In the genomic region with DNA sequence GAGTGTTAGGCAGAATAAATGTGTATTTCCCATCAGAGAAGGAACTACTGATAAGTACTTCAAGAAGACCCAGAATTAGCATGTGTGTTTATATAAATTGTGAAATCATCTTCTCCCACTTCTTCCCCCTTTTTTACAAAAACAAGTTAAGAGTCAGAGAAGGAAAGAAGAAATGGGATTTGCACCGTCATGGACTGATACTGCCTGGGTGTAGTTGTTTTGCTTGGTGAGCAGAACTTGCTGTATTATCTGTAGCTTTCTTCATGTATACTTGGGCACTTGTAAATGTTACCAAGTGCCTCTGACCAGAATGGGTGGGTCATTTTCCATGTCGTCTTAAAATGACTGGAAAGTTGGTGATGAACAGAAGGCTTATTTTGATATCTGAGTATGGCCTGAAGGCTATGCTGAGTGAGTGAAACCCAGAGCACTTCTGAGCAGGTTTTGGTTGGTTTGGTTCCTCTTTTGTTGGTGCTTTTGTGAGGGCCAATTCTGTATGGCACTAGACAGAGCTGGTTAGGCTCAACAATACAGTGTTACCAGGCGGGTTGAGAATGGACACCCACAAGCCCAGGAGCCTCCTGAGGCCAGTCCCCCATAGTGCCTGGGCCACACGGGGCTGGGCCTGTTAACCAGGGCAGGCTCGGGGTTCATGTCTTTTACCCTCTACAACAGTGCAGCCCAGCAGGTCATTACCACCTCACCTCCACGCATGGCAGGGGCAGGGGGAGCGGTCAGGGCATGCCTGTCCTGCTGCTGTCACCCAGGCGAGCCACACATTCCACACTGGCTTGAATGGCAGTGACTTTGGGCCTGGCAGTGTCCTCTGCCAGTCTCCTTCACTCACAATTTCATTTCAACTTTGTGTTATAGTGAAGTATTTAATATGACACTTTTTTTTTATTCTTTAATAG, we compare ENCODE assay signal across 9 cellular contexts.
A peak's percentile ranks its signal among the peaks of the same experiment; 100 is the strongest.
DNase-seq lines count a peak whose midpoint lies in the region; ATAC-seq, FAIRE-seq and TF ChIP-seq lines count a peak whose summit lies in the region.
"Had no signal": no experiment of that assay in that cellular context is flagged by ENCODE, and none has a peak within 500 bp of the region (broad histone marks: within the 10 kb centered on the region; RNA-seq: fewer than 3 reads in every experiment).

No MANE protein-coding gene starts in this region.

- peak overlapping the region; percentile 98 for H3K27ac Mint-ChIP-seq in T-helper 17 cell
- H3K27ac Mint-ChIP-seq in activated CD4-positive, alpha-beta memory T cell treated with anti-CD3 and anti-CD28 coated beads for 36 hours: no peak overlapping the region

- no peak overlapping the region for H2AFZ ChIP-seq in PC-9

- ATAC-seq in HG03039 (IDR thresholded peaks at IDR 0.05; ENCODE audit: unreplicated experiment): peak; percentile 98
- no peak for ATAC-seq in T-helper 17 cell
- ATAC-seq in lung (ENCODE audit: insufficient read depth, low FRiP score): peak; percentile 10

- WGBS in lung, 2 donors: 68 to 72% methylated on average over 8 of the region's 8 CpGs

- no peak overlapping the region for H3K4me3 ChIP-seq in lung
- no peak overlapping the region for H3K4me3 ChIP-seq in PC-9
- H3K4me3 ChIP-seq: thyroid gland had no signal

- no peak overlapping the region for H3K4me2 ChIP-seq in PC-9

- intact Hi-C loops in activated CD4-positive, alpha-beta memory T cell treated with anti-CD3 and anti-CD28 coated beads for 36 hours (cut with micrococcal nuclease): no loop called here
- intact Hi-C loops in PC-9 (cut with micrococcal nuclease; ENCODE audit: unreplicated experiment): no loop called here

- peaks cover 62% of the 10 kb centered on the region for H3K79me2 ChIP-seq in PC-9 (ENCODE audit: low read depth)

- no peaks in the 10 kb centered on the region for H3K36me3 ChIP-seq in lung (ENCODE audit: control insufficient read depth in 2 of 2, insufficient read depth in 2 of 2, low read length in 2 of 2)
- H3K36me3 ChIP-seq in PC-9 (ENCODE audit: low read depth): no peaks in the 10 kb centered on the region
- H3K36me3 ChIP-seq: thyroid gland had no signal

- peaks cover 24% of the 10 kb centered on the region for H3F3A ChIP-seq in PC-9 (ENCODE audit: insufficient read depth, low read depth)

- no peaks in the 10 kb centered on the region for H3K9me3 ChIP-seq in T-helper 17 cell (ENCODE audit: control insufficient read depth, low read length, poor library complexity, severe bottlenecking)
- H3K9me3 ChIP-seq in lung (ENCODE audit: control insufficient read depth in 2 of 2, insufficient read depth in 1 of 2, low read length in 1 of 2): no peaks in the 10 kb centered on the region
- H3K9me3 ChIP-seq in PC-9 (ENCODE audit: insufficient read depth, low read depth): no peaks in the 10 kb centered on the region
- H3K9me3 ChIP-seq: thyroid gland had no signal

- no peaks in the 10 kb centered on the region for H3K9me3 Mint-ChIP-seq in activated CD4-positive, alpha-beta memory T cell treated with anti-CD3 and anti-CD28 coated beads for 36 hours

- BruUV-seq in PC-9 (replicated peaks; lab: Mats Ljungman, UMichigan): no TSS peak

- no peak overlapping the region for H3K4me3 Mint-ChIP-seq in T-helper 17 cell
- no peak overlapping the region for H3K4me3 Mint-ChIP-seq in activated CD4-positive, alpha-beta memory T cell treated with anti-CD3 and anti-CD28 coated beads for 36 hours

- TF ChIP-seq CTCF in lung (IDR thresholded peaks at IDR 0.05; ENCODE audit: control extremely low read depth, extremely low read depth) (no peak), PC-9 (conservative IDR thresholded peaks at IDR 0.05) (no peak)

- CTCF ChIA-PET in activated CD4-positive, alpha-beta memory T cell treated with anti-CD3 and anti-CD28 coated beads for 36 hours (lab: Charles Lee): no interaction called here
- CTCF ChIA-PET in PC-9 (lab: Charles Lee): no interaction called here

- peaks cover 2% of the 10 kb centered on the region for H3K36me3 Mint-ChIP-seq in T-helper 17 cell (ENCODE audit: low read depth)
- H3K36me3 Mint-ChIP-seq in activated CD4-positive, alpha-beta memory T cell treated with anti-CD3 and anti-CD28 coated beads for 36 hours: peaks cover 2% of the 10 kb centered on the region

- FAIRE-seq in GM19239 (lab: Jason Lieb, UNC): peak; percentile 89

- H3K27me3 ChIP-seq in lung (ENCODE audit: control insufficient read depth, insufficient read depth) (no peaks in the 10 kb centered on the region), PC-9 (ENCODE audit: insufficient read depth, low read depth) (no peaks in the 10 kb centered on the region)
- H3K27me3 ChIP-seq: thyroid gland had no signal

- H3K4me1 Mint-ChIP-seq in T-helper 17 cell: peaks cover 55% of the 10 kb centered on the region
- H3K4me1 Mint-ChIP-seq in activated CD4-positive, alpha-beta memory T cell treated with anti-CD3 and anti-CD28 coated beads for 36 hours (ENCODE audit: low read depth): peaks cover 80% of the 10 kb centered on the region

- no peaks in the 10 kb centered on the region; the same call in 1 of the 2 replicates for H4K20me1 ChIP-seq in PC-9 (ENCODE audit: insufficient read depth)

- no peaks in the 10 kb centered on the region for H3K27me3 Mint-ChIP-seq in T-helper 17 cell
- no peaks in the 10 kb centered on the region for H3K27me3 Mint-ChIP-seq in activated CD4-positive, alpha-beta memory T cell treated with anti-CD3 and anti-CD28 coated beads for 36 hours

- H3K9me2 ChIP-seq in PC-9 (ENCODE audit: insufficient read depth): no peaks in the 10 kb centered on the region

- peak; percentile 34 for DNase-seq in GM19239 (ENCODE audit: insufficient read length, low spot score)
- DNase-seq in T-helper 17 cell: no peak
- no peak for DNase-seq in lung (ENCODE audit: low spot score)
- DNase-seq in activated CD4-positive, alpha-beta memory T cell treated with anti-CD3 and anti-CD28 coated beads for 36 hours: no peak
- no peak for DNase-seq in PC-9
- no peak for DNase-seq in mucosa of gallbladder (ENCODE audit: low spot score)
- DNase-seq in HCEC 1CT: no peak

- POLR2A ChIA-PET in activated CD4-positive, alpha-beta memory T cell treated with anti-CD3 and anti-CD28 coated beads for 36 hours (lab: Charles Lee): no interaction called here
- POLR2A ChIA-PET in PC-9 (lab: Charles Lee; ENCODE audit: unreplicated experiment): no interaction called here

- peak overlapping the region; percentile 55 to 82 for H3K27ac ChIP-seq in lung (ENCODE audit: low read depth in 1 of 2, low read length in 1 of 2)
- H3K27ac ChIP-seq in PC-9: no peak overlapping the region

- H3K4me1 ChIP-seq in lung (ENCODE audit: control insufficient read depth in 2 of 2, insufficient read depth in 2 of 2, low read length in 2 of 2) (peaks cover 49 to 52% of the 10 kb centered on the region in 2 donors), PC-9 (replicated peaks; ENCODE audit: insufficient read depth) (peaks cover 39% of the 10 kb centered on the region)
